In genomic region chr7:157250605-157251228, GRCh38 we compare ENCODE assay signal across 1 cellular context.
TF ChIP-seq lines count a peak whose summit lies in the region.

No MANE protein-coding gene starts in this region.

TF ChIP-seq in K562, 482 proteins besides CTCF, POLR2A, EP300 and RAD21 (continued from another document and continues in another):
- no peak for TF ChIP-seq SMARCA5 (IDR thresholded peaks at IDR 0.05)
- no peak for TF ChIP-seq RBM15 (IDR thresholded peaks at IDR 0.05; ENCODE audit: insufficient read depth, low read length)
- TF ChIP-seq ZBTB34 (CRISPR knock-in tag; IDR thresholded peaks at IDR 0.05): no peak
- TF ChIP-seq ZNF282 (CRISPR knock-in tag; IDR thresholded peaks at IDR 0.05): no peak
- no peak for TF ChIP-seq ZNF778 (CRISPR knock-in tag; IDR thresholded peaks at IDR 0.05)
- no peak for TF ChIP-seq SLC30A9 (CRISPR knock-in tag; IDR thresholded peaks at IDR 0.05)
- no peak for TF ChIP-seq ZBTB11 (CRISPR knock-in tag; IDR thresholded peaks at IDR 0.05)
- TF ChIP-seq PPARD (CRISPR knock-in tag; IDR thresholded peaks at IDR 0.05): no peak
- TF ChIP-seq NCOA1 (IDR thresholded peaks at IDR 0.05; ENCODE audit: low read depth): no peak
- TF ChIP-seq PYGO2 (tag; IDR thresholded peaks at IDR 0.05): no peak
- no peak for TF ChIP-seq ZNF384 (IDR thresholded peaks at IDR 0.05; ENCODE audit: low read depth, low read length)
- no peak; the same call in 1 of the 2 replicates for TF ChIP-seq ILF3 (IDR thresholded peaks at IDR 0.05; ENCODE audit: borderline replicate concordance)
- no peak for TF ChIP-seq KLF13 (tag; IDR thresholded peaks at IDR 0.05; ENCODE audit: borderline replicate concordance, low read depth)
- TF ChIP-seq ZFX (CRISPR knock-in tag; IDR thresholded peaks at IDR 0.05): no peak
- TF ChIP-seq GABPB1 (CRISPR knock-in tag; IDR thresholded peaks at IDR 0.05): no peak
- TF ChIP-seq ZNF586 (CRISPR knock-in tag; conservative IDR thresholded peaks at IDR 0.05): no peak
- TF ChIP-seq PBX2 (CRISPR knock-in tag; IDR thresholded peaks at IDR 0.05; ENCODE audit: low read depth): no peak
- 0 out of 2 replicates have a peak, but pooled peaks have one; percentile 6 for TF ChIP-seq PBX2 (tag; conservative IDR thresholded peaks at IDR 0.05; ENCODE audit: low read depth)
- TF ChIP-seq ZNF75A (CRISPR knock-in tag; IDR thresholded peaks at IDR 0.05): no peak
- no peak for TF ChIP-seq PCBP2 (IDR thresholded peaks at IDR 0.05; ENCODE audit: low read depth, low read length, poor library complexity, severe bottlenecking)
- TF ChIP-seq ATF3 (IDR thresholded peaks at IDR 0.05): no peak
- TF ChIP-seq ATF3 (CRISPR knock-in tag; conservative IDR thresholded peaks at IDR 0.05): no peak
- no peak for TF ChIP-seq GATAD2A (IDR thresholded peaks at IDR 0.05)
- TF ChIP-seq PURB (CRISPR knock-in tag; IDR thresholded peaks at IDR 0.05; ENCODE audit: low read depth): no peak
- no peak for TF ChIP-seq KLF16 (IDR thresholded peaks at IDR 0.05)
- no peak for TF ChIP-seq PHB2 (IDR thresholded peaks at IDR 0.05; ENCODE audit: low read depth)
- TF ChIP-seq ESRRB (CRISPR knock-in tag; IDR thresholded peaks at IDR 0.05; ENCODE audit: borderline replicate concordance): no peak
- 0 out of 2 replicates have a peak, but pooled peaks have one; percentile 26 for TF ChIP-seq ZZZ3 (IDR thresholded peaks at IDR 0.05)
- TF ChIP-seq BRD4 (IDR thresholded peaks at IDR 0.05): no peak
- peak; percentile 61 for TF ChIP-seq JUND (IDR thresholded peaks at IDR 0.05; ENCODE audit: borderline replicate concordance, low read depth, low read length)
- peak; percentile 54; the same call in 1 of the 3 replicates for TF ChIP-seq JUND (tag; IDR thresholded peaks at IDR 0.05; ENCODE audit: borderline replicate concordance, low read depth, low read length)
- no peak for TF ChIP-seq CBX2 (IDR thresholded peaks at IDR 0.05; ENCODE audit: insufficient read depth, low read length, poor library complexity, severe bottlenecking)
- TF ChIP-seq RBM22 (IDR thresholded peaks at IDR 0.05; ENCODE audit: low read depth, low read length, poor library complexity, severe bottlenecking): no peak
- no peak for TF ChIP-seq HEY1 (CRISPR knock-in tag; IDR thresholded peaks at IDR 0.05; ENCODE audit: borderline replicate concordance)
- no peak for TF ChIP-seq ZNF184 (CRISPR knock-in tag; IDR thresholded peaks at IDR 0.05)
- TF ChIP-seq PHB (CRISPR knock-in tag; IDR thresholded peaks at IDR 0.05): no peak
- TF ChIP-seq DMBX1 (CRISPR knock-in tag; IDR thresholded peaks at IDR 0.05; ENCODE audit: borderline replicate concordance): no peak
- TF ChIP-seq ZNF740 (CRISPR knock-in tag; IDR thresholded peaks at IDR 0.05): peak; percentile 86
- TF ChIP-seq ZNF740 (tag; IDR thresholded peaks at IDR 0.05): peak in 1 of 2 experiments; percentile 62; a peak in 1 of 4 replicates
- no peak for TF ChIP-seq ZNF668 (CRISPR knock-in tag; IDR thresholded peaks at IDR 0.05)
- no peak for TF ChIP-seq MAZ (CRISPR knock-in tag; conservative IDR thresholded peaks at IDR 0.05 in 1 of 2, IDR thresholded peaks at IDR 0.05 in 1 of 2)
- TF ChIP-seq ATF7 (IDR thresholded peaks at IDR 0.05): peak; percentile 56
- TF ChIP-seq CHAMP1 (IDR thresholded peaks at IDR 0.05): no peak
- no peak for TF ChIP-seq HDAC3 (IDR thresholded peaks at IDR 0.05; ENCODE audit: borderline replicate concordance, partially characterized antibody)
- TF ChIP-seq YY1 (IDR thresholded peaks at IDR 0.05; ENCODE audit: borderline replicate concordance in 1 of 3, control insufficient read depth in 1 of 3, extremely low read depth in 1 of 3, insufficient read depth in 3 of 3, insufficient read length in 1 of 3, insufficient replicate concordance in 2 of 3, low read depth in 1 of 3, low read length in 2 of 3): no peak
- no peak for TF ChIP-seq CREB5 (CRISPR knock-in tag; IDR thresholded peaks at IDR 0.05)
- no peak for TF ChIP-seq NR4A1 (CRISPR knock-in tag; IDR thresholded peaks at IDR 0.05)
- TF ChIP-seq NR4A1 (tag; IDR thresholded peaks at IDR 0.05): no peak
- TF ChIP-seq DACH1 (IDR thresholded peaks at IDR 0.05; ENCODE audit: partially characterized antibody): no peak
- peak; percentile 92 for TF ChIP-seq ARID3A (IDR thresholded peaks at IDR 0.05; ENCODE audit: borderline replicate concordance, low read depth, low read length)
